In genomic region chr2:191860760-191861466, GRCh38 we compare ENCODE assay signal across 1 cellular context.
TF ChIP-seq lines count a peak whose summit lies in the region.

No MANE protein-coding gene starts in this region.

TF ChIP-seq in HepG2, 621 proteins besides CTCF, POLR2A, EP300 and RAD21 (continued from another document and continues in another):
- TF ChIP-seq, protein P1, sequence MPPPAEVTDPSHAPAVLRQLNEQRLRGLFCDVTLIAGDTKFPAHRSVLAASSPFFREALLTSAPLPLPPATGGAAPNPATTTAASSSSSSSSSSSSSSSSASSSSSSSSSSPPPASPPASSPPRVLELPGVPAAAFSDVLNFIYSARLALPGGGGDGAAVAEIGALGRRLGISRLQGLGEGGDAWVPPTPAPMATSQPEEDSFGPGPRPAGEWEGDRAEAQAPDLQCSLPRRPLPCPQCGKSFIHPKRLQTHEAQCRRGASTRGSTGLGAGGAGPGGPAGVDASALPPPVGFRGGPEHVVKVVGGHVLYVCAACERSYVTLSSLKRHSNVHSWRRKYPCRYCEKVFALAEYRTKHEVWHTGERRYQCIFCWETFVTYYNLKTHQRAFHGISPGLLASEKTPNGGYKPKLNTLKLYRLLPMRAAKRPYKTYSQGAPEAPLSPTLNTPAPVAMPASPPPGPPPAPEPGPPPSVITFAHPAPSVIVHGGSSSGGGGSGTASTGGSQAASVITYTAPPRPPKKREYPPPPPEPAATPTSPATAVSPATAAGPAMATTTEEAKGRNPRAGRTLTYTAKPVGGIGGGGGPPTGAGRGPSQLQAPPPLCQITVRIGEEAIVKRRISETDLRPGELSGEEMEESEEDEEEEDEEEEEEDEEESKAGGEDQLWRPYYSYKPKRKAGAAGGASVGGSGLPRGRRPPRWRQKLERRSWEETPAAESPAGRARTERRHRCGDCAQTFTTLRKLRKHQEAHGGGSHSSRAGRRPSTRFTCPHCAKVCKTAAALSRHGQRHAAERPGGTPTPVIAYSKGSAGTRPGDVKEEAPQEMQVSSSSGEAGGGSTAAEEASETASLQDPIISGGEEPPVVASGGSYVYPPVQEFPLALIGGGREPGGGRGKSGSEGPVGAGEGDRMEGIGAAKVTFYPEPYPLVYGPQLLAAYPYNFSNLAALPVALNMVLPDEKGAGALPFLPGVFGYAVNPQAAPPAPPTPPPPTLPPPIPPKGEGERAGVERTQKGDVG (CRISPR knock-in tag; IDR thresholded peaks at IDR 0.05; ENCODE audit: borderline replicate concordance), result no peak
- TF ChIP-seq, protein P2, sequence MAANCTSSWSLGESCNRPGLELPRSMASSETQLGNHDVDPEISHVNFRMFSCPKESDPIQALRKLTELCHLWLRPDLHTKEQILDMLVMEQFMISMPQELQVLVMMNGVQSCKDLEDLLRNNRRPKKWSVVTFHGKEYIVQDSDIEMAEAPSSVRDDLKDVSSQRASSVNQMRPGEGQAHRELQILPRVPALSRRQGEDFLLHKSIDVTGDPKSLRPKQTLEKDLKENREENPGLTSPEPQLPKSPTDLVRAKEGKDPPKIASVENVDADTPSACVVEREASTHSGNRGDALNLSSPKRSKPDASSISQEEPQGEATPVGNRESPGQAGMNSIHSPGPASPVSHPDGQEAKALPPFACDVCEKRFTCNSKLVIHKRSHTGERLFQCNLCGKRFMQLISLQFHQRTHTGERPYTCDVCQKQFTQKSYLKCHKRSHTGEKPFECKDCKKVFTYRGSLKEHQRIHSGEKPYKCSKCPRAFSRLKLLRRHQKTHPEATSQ (CRISPR knock-in tag; IDR thresholded peaks at IDR 0.05; ENCODE audit: borderline replicate concordance), result no peak
- no peak for TF ChIP-seq ZNF451 (CRISPR knock-in tag; IDR thresholded peaks at IDR 0.05)
- TF ChIP-seq LBX2 (CRISPR knock-in tag; IDR thresholded peaks at IDR 0.05; ENCODE audit: borderline replicate concordance), result no peak
- TF ChIP-seq ZNF44 (CRISPR knock-in tag; IDR thresholded peaks at IDR 0.05), result no peak
- TF ChIP-seq SRSF4 (IDR thresholded peaks at IDR 0.05; ENCODE audit: low read depth, low read length, poor library complexity, severe bottlenecking), result no peak
- peak; percentile 39; the same call in 1 of the 2 replicates for TF ChIP-seq NR2F6 (IDR thresholded peaks at IDR 0.05)
- peak; percentile 52; the same call in 1 of the 2 replicates for TF ChIP-seq NR2F6 (CRISPR knock-in tag; IDR thresholded peaks at IDR 0.05)
- TF ChIP-seq, protein P3, sequence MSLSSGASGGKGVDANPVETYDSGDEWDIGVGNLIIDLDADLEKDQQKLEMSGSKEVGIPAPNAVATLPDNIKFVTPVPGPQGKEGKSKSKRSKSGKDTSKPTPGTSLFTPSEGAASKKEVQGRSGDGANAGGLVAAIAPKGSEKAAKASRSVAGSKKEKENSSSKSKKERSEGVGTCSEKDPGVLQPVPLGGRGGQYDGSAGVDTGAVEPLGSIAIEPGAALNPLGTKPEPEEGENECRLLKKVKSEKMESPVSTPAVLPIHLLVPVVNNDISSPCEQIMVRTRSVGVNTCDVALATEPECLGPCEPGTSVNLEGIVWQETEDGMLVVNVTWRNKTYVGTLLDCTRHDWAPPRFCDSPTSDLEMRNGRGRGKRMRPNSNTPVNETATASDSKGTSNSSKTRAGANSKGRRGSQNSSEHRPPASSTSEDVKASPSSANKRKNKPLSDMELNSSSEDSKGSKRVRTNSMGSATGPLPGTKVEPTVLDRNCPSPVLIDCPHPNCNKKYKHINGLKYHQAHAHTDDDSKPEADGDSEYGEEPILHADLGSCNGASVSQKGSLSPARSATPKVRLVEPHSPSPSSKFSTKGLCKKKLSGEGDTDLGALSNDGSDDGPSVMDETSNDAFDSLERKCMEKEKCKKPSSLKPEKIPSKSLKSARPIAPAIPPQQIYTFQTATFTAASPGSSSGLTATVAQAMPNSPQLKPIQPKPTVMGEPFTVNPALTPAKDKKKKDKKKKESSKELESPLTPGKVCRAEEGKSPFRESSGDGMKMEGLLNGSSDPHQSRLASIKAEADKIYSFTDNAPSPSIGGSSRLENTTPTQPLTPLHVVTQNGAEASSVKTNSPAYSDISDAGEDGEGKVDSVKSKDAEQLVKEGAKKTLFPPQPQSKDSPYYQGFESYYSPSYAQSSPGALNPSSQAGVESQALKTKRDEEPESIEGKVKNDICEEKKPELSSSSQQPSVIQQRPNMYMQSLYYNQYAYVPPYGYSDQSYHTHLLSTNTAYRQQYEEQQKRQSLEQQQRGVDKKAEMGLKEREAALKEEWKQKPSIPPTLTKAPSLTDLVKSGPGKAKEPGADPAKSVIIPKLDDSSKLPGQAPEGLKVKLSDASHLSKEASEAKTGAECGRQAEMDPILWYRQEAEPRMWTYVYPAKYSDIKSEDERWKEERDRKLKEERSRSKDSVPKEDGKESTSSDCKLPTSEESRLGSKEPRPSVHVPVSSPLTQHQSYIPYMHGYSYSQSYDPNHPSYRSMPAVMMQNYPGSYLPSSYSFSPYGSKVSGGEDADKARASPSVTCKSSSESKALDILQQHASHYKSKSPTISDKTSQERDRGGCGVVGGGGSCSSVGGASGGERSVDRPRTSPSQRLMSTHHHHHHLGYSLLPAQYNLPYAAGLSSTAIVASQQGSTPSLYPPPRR (CRISPR knock-in tag; IDR thresholded peaks at IDR 0.05; ENCODE audit: borderline replicate concordance), result no peak
- no peak for TF ChIP-seq ZNF333 (CRISPR knock-in tag; IDR thresholded peaks at IDR 0.05; ENCODE audit: borderline replicate concordance)
- no peak for TF ChIP-seq THYN1 (CRISPR knock-in tag; IDR thresholded peaks at IDR 0.05; ENCODE audit: borderline replicate concordance, low read depth)
- TF ChIP-seq MXD4 (CRISPR knock-in tag; IDR thresholded peaks at IDR 0.05), result no peak
- TF ChIP-seq, protein P4, sequence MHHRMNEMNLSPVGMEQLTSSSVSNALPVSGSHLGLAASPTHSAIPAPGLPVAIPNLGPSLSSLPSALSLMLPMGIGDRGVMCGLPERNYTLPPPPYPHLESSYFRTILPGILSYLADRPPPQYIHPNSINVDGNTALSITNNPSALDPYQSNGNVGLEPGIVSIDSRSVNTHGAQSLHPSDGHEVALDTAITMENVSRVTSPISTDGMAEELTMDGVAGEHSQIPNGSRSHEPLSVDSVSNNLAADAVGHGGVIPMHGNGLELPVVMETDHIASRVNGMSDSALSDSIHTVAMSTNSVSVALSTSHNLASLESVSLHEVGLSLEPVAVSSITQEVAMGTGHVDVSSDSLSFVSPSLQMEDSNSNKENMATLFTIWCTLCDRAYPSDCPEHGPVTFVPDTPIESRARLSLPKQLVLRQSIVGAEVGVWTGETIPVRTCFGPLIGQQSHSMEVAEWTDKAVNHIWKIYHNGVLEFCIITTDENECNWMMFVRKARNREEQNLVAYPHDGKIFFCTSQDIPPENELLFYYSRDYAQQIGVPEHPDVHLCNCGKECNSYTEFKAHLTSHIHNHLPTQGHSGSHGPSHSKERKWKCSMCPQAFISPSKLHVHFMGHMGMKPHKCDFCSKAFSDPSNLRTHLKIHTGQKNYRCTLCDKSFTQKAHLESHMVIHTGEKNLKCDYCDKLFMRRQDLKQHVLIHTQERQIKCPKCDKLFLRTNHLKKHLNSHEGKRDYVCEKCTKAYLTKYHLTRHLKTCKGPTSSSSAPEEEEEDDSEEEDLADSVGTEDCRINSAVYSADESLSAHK (CRISPR knock-in tag; IDR thresholded peaks at IDR 0.05; ENCODE audit: borderline replicate concordance), result no peak
- peak; percentile 22; the same call in 1 of the 2 replicates for TF ChIP-seq SALL1 (CRISPR knock-in tag; IDR thresholded peaks at IDR 0.05)
- TF ChIP-seq GATAD2A (CRISPR knock-in tag; IDR thresholded peaks at IDR 0.05), result peak; percentile 82
- TF ChIP-seq TCF7 (IDR thresholded peaks at IDR 0.05; ENCODE audit: low read depth), result no peak
- no peak for TF ChIP-seq ZNF34 (CRISPR knock-in tag; IDR thresholded peaks at IDR 0.05; ENCODE audit: borderline replicate concordance)
- TF ChIP-seq WIZ (CRISPR knock-in tag; IDR thresholded peaks at IDR 0.05), result no peak
- no peak for TF ChIP-seq MEIS2 (CRISPR knock-in tag; IDR thresholded peaks at IDR 0.05)
- no peak for TF ChIP-seq NFE2L2 (IDR thresholded peaks at IDR 0.05; ENCODE audit: low read length)
- TF ChIP-seq KMT2A (CRISPR knock-in tag; IDR thresholded peaks at IDR 0.05), result no peak
- TF ChIP-seq, protein P5, sequence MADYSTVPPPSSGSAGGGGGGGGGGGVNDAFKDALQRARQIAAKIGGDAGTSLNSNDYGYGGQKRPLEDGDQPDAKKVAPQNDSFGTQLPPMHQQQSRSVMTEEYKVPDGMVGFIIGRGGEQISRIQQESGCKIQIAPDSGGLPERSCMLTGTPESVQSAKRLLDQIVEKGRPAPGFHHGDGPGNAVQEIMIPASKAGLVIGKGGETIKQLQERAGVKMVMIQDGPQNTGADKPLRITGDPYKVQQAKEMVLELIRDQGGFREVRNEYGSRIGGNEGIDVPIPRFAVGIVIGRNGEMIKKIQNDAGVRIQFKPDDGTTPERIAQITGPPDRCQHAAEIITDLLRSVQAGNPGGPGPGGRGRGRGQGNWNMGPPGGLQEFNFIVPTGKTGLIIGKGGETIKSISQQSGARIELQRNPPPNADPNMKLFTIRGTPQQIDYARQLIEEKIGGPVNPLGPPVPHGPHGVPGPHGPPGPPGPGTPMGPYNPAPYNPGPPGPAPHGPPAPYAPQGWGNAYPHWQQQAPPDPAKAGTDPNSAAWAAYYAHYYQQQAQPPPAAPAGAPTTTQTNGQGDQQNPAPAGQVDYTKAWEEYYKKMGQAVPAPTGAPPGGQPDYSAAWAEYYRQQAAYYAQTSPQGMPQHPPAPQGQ (CRISPR knock-in tag; IDR thresholded peaks at IDR 0.05; ENCODE audit: borderline replicate concordance), result no peak
- peak; percentile 88 for TF ChIP-seq HOMEZ (CRISPR knock-in tag; IDR thresholded peaks at IDR 0.05; ENCODE audit: low read depth)
- TF ChIP-seq RFX1 (IDR thresholded peaks at IDR 0.05), result no peak
- TF ChIP-seq, protein P6, sequence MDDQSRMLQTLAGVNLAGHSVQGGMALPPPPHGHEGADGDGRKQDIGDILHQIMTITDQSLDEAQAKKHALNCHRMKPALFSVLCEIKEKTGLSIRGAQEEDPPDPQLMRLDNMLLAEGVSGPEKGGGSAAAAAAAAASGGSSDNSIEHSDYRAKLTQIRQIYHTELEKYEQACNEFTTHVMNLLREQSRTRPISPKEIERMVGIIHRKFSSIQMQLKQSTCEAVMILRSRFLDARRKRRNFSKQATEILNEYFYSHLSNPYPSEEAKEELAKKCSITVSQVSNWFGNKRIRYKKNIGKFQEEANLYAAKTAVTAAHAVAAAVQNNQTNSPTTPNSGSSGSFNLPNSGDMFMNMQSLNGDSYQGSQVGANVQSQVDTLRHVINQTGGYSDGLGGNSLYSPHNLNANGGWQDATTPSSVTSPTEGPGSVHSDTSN (CRISPR knock-in tag; IDR thresholded peaks at IDR 0.05; ENCODE audit: borderline replicate concordance), result no peak
- no peak for TF ChIP-seq GFI1 (CRISPR knock-in tag; IDR thresholded peaks at IDR 0.05; ENCODE audit: borderline replicate concordance)
- TF ChIP-seq, protein P7, sequence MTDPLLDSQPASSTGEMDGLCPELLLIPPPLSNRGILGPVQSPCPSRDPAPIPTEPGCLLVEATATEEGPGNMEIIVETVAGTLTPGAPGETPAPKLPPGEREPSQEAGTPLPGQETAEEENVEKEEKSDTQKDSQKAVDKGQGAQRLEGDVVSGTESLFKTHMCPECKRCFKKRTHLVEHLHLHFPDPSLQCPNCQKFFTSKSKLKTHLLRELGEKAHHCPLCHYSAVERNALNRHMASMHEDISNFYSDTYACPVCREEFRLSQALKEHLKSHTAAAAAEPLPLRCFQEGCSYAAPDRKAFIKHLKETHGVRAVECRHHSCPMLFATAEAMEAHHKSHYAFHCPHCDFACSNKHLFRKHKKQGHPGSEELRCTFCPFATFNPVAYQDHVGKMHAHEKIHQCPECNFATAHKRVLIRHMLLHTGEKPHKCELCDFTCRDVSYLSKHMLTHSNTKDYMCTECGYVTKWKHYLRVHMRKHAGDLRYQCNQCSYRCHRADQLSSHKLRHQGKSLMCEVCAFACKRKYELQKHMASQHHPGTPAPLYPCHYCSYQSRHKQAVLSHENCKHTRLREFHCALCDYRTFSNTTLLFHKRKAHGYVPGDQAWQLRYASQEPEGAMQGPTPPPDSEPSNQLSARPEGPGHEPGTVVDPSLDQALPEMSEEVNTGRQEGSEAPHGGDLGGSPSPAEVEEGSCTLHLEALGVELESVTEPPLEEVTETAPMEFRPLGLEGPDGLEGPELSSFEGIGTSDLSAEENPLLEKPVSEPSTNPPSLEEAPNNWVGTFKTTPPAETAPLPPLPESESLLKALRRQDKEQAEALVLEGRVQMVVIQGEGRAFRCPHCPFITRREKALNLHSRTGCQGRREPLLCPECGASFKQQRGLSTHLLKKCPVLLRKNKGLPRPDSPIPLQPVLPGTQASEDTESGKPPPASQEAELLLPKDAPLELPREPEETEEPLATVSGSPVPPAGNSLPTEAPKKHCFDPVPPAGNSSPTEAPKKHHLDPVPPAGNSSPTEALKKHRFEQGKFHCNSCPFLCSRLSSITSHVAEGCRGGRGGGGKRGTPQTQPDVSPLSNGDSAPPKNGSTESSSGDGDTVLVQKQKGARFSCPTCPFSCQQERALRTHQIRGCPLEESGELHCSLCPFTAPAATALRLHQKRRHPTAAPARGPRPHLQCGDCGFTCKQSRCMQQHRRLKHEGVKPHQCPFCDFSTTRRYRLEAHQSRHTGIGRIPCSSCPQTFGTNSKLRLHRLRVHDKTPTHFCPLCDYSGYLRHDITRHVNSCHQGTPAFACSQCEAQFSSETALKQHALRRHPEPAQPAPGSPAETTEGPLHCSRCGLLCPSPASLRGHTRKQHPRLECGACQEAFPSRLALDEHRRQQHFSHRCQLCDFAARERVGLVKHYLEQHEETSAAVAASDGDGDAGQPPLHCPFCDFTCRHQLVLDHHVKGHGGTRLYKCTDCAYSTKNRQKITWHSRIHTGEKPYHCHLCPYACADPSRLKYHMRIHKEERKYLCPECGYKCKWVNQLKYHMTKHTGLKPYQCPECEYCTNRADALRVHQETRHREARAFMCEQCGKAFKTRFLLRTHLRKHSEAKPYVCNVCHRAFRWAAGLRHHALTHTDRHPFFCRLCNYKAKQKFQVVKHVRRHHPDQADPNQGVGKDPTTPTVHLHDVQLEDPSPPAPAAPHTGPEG (CRISPR knock-in tag; IDR thresholded peaks at IDR 0.05), result no peak
- no peak for TF ChIP-seq ZNF367 (CRISPR knock-in tag; IDR thresholded peaks at IDR 0.05; ENCODE audit: borderline replicate concordance)
- no peak for TF ChIP-seq ZNF292 (CRISPR knock-in tag; IDR thresholded peaks at IDR 0.05; ENCODE audit: borderline replicate concordance, low read depth)
- no peak for TF ChIP-seq ZNF138 (CRISPR knock-in tag; IDR thresholded peaks at IDR 0.05; ENCODE audit: low read depth)
- no peak for TF ChIP-seq U2AF2 (IDR thresholded peaks at IDR 0.05; ENCODE audit: low read depth, low read length)
- no peak for TF ChIP-seq EEA1 (CRISPR knock-in tag; IDR thresholded peaks at IDR 0.05; ENCODE audit: borderline replicate concordance)
- TF ChIP-seq ZNF441 (CRISPR knock-in tag; IDR thresholded peaks at IDR 0.05; ENCODE audit: borderline replicate concordance), result no peak
- TF ChIP-seq PLRG1 (conservative IDR thresholded peaks at IDR 0.05), result no peak
- TF ChIP-seq SRF (IDR thresholded peaks at IDR 0.05; ENCODE audit: low read depth, low read length), result no peak
- TF ChIP-seq TBP (CRISPR knock-in tag; IDR thresholded peaks at IDR 0.05), result no peak
